ENCODE assay signal across 16 cellular contexts in genomic region chr22:45885941-45886395, GRCh38.
DNase-seq lines count a peak whose midpoint lies in the region; TF ChIP-seq lines count a peak whose summit lies in the region.
"Had no signal": no experiment of that assay in that cellular context is flagged by ENCODE, and none has a peak within 500 bp of the region (broad histone marks: within the 10 kb centered on the region; RNA-seq: fewer than 3 reads in every experiment).

No MANE protein-coding gene starts in this region.

- no peak overlapping the region for H3K27ac Mint-ChIP-seq in activated naive CD4-positive, alpha-beta T cell treated with anti-CD3 and anti-CD28 coated beads, Interleukin-2, amount 10 ng/mL, durations not matched to agents 7 days and 5 days
- H3K27ac Mint-ChIP-seq in chondrocyte (ENCODE audit: unreplicated experiment), result no peak overlapping the region
- H3K27ac Mint-ChIP-seq: nephron had no signal

- CTCF ChIA-PET in activated naive CD4-positive, alpha-beta T cell treated with anti-CD3 and anti-CD28 coated beads, Interleukin-2, amount 10 ng/mL, durations not matched to agents 7 days and 5 days (lab: Charles Lee), result no interaction called here

- no peak overlapping the region for H3K27ac ChIP-seq in suprapubic skin
- no peak overlapping the region for H3K27ac ChIP-seq in breast epithelium
- H3K27ac ChIP-seq: A549, GM23248, transverse colon had no signal

- WGBS in suprapubic skin, result 93% methylated on average over 3 of the region's 21 CpGs

- no peak overlapping the region for H3K4me3 Mint-ChIP-seq in activated naive CD4-positive, alpha-beta T cell treated with anti-CD3 and anti-CD28 coated beads, Interleukin-2, amount 10 ng/mL, durations not matched to agents 7 days and 5 days
- H3K4me3 Mint-ChIP-seq in chondrocyte (ENCODE audit: unreplicated experiment), result no peak overlapping the region
- H3K4me3 Mint-ChIP-seq: nephron had no signal

- peak; percentile 19 for DNase-seq in activated naive CD4-positive, alpha-beta T cell treated with anti-CD3 and anti-CD28 coated beads, Interleukin-2, amount 10 ng/mL, durations not matched to agents 7 days and 5 days
- DNase-seq in activated naive CD4-positive, alpha-beta T cell treated with Interleukin-2 at 50 U/mL for 16 hours, result no peak
- DNase-seq in chondrocyte (ENCODE audit: low spot score), result peak; percentile 71
- peak; percentile 61 for DNase-seq in medulla oblongata (ENCODE audit: extremely low spot score)
- peak; percentile 54 to 78 for DNase-seq in suprapubic skin (ENCODE audit: low spot score in 2 of 2)
- no peak for DNase-seq in SW 1271 (lab: John Stamatoyannopoulos, UW)
- DNase-seq in GM03348 (ENCODE audit: low spot score), result no peak
- DNase-seq in breast epithelium (ENCODE audit: low spot score in 2 of 2), result no peak
- DNase-seq: DMS153; erythroblast; GM23248; mesendoderm; stimulated activated naive CD4-positive, alpha-beta T cell; transverse colon had no signal

- no peaks in the 10 kb centered on the region for H3K36me3 ChIP-seq in suprapubic skin
- H3K36me3 ChIP-seq in breast epithelium, result no peaks in the 10 kb centered on the region
- H3K36me3 ChIP-seq: transverse colon had no signal

- H3K4me3 ChIP-seq in suprapubic skin (no peak overlapping the region), breast epithelium (no peak overlapping the region)
- H3K4me3 ChIP-seq: A549, GM23248, transverse colon had no signal

- H3K9me3 Mint-ChIP-seq in activated naive CD4-positive, alpha-beta T cell treated with anti-CD3 and anti-CD28 coated beads, Interleukin-2, amount 10 ng/mL, durations not matched to agents 7 days and 5 days, result no peaks in the 10 kb centered on the region
- no peaks in the 10 kb centered on the region for H3K9me3 Mint-ChIP-seq in chondrocyte (ENCODE audit: low read depth)
- H3K9me3 Mint-ChIP-seq: nephron had no signal

- no peaks in the 10 kb centered on the region for H3K4me1 Mint-ChIP-seq in activated naive CD4-positive, alpha-beta T cell treated with anti-CD3 and anti-CD28 coated beads, Interleukin-2, amount 10 ng/mL, durations not matched to agents 7 days and 5 days
- H3K4me1 Mint-ChIP-seq in chondrocyte (ENCODE audit: low read depth), result no peaks in the 10 kb centered on the region
- H3K4me1 Mint-ChIP-seq: nephron had no signal

- TF ChIP-seq POLR2A in suprapubic skin (IDR thresholded peaks at IDR 0.05) (no peak), breast epithelium (IDR thresholded peaks at IDR 0.05) (no peak)

- TF ChIP-seq CTCF in chondrocyte (IDR thresholded peaks at IDR 0.05) (no peak), suprapubic skin (IDR thresholded peaks at IDR 0.05) (no peak), breast epithelium (IDR thresholded peaks at IDR 0.05) (no peak)

- H3K36me3 Mint-ChIP-seq in activated naive CD4-positive, alpha-beta T cell treated with anti-CD3 and anti-CD28 coated beads, Interleukin-2, amount 10 ng/mL, durations not matched to agents 7 days and 5 days, result no peaks in the 10 kb centered on the region
- H3K36me3 Mint-ChIP-seq in chondrocyte (ENCODE audit: low read depth), result no peaks in the 10 kb centered on the region

- H3K4me1 ChIP-seq in suprapubic skin, result peaks cover 24% of the 10 kb centered on the region
- H3K4me1 ChIP-seq in breast epithelium, result no peaks in the 10 kb centered on the region
- H3K4me1 ChIP-seq: A549, transverse colon had no signal

- H3K27me3 ChIP-seq in suprapubic skin, result peaks cover 68% of the 10 kb centered on the region
- H3K27me3 ChIP-seq in breast epithelium, result peaks cover 0 to 10% of the 10 kb centered on the region in 2 donors

- H3K27me3 Mint-ChIP-seq in activated naive CD4-positive, alpha-beta T cell treated with anti-CD3 and anti-CD28 coated beads, Interleukin-2, amount 10 ng/mL, durations not matched to agents 7 days and 5 days, result peaks cover 61% of the 10 kb centered on the region
- peaks cover 12% of the 10 kb centered on the region for H3K27me3 Mint-ChIP-seq in chondrocyte (ENCODE audit: low read depth)

- intact Hi-C loops in breast epithelium (cut with DNase I; ENCODE audit: low total_unique reads), result no loop called here

- TF ChIP-seq EP300 in suprapubic skin (IDR thresholded peaks at IDR 0.05), result no peak

- H3K9me3 ChIP-seq in suprapubic skin (no peaks in the 10 kb centered on the region), breast epithelium (no peaks in the 10 kb centered on the region)
- H3K9me3 ChIP-seq: A549, transverse colon had no signal

Comparison
In these comparisons a context has a peak if more than half of its experiments do, and no peak if none do; other contexts are left out.
1. DNase-seq: peak in activated naive CD4-positive, alpha-beta T cell treated with anti-CD3 and anti-CD28 coated beads, Interleukin-2, amount 10 ng/mL, durations not matched to agents 7 days and 5 days (single experiment), chondrocyte (single experiment), medulla oblongata (single experiment) and suprapubic skin (2 of 2); none in activated naive CD4-positive, alpha-beta T cell treated with Interleukin-2 at 50 U/mL for 16 hours (single experiment), SW 1271 (0 of 2), GM03348 (single experiment) and breast epithelium (0 of 2).